31 cellular contexts compared by ENCODE assay signal in the genomic region with DNA sequence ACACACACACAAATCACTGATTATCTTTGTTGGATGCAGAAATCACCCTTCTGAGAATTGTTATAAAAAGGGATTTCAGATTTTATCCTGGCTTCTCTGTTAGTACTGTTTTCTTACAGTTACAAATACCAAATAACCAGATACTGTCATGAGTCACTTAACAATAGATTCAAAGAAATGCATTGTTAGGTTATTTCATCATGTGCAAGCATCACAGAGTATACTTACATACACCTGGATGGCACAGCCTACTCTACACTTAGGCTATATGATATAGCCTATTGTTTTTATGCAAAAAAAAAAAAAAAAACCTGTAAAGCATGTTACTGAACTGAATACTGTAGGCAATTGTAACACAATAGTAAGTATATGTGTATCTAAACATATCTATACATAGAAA.
"Had no signal": no experiment of that assay in that cellular context is flagged by ENCODE, and none has a peak within 500 bp of the region (broad histone marks: within the 10 kb centered on the region; RNA-seq: fewer than 3 reads in every experiment).

No MANE protein-coding gene starts in this region.

- H3K27ac ChIP-seq: adrenal gland, body of pancreas, epithelial cell of prostate, gastrocnemius medialis, heart right ventricle, WERI-Rb-1 had no signal

- H3K4me1 ChIP-seq: adrenal gland, body of pancreas, gastrocnemius medialis, heart right ventricle had no signal

- ATAC-seq: activated CD4-positive, CD25-positive, alpha-beta regulatory T cell treated with anti-CD3 and anti-CD28 coated beads, Interleukin-2, amount 50 U/mL, for 24 hours; activated CD8-positive, alpha-beta T cell treated with anti-CD3 and anti-CD28 coated beads for 36 hours; activated naive CD8-positive, alpha-beta T cell treated with anti-CD3 and anti-CD28 coated beads, Interleukin-2, amount 50 U/mL, for 24 hours; activated T-cell treated with anti-CD3 and anti-CD28 coated beads, Interleukin-2, amount 50 U/mL, for 4 hours; activated T-helper 17 cell treated with anti-CD3 and anti-CD28 coated beads, Interleukin-2, amount 50 U/mL, for 72 hours; body of pancreas; effector memory CD8-positive, alpha-beta T cell; gastrocnemius medialis; heart right ventricle; T-helper 17 cell had no signal

- H3K27me3 ChIP-seq: adrenal gland, body of pancreas, gastrocnemius medialis, heart right ventricle had no signal

- DNase-seq: activated B cell treated with CpG ODN at 0.5 μM for 24 hours; activated CD4-positive, alpha-beta T cell treated with anti-CD3 and anti-CD28 coated beads for 48 hours; activated CD4-positive, alpha-beta T cell treated with anti-CD3 and anti-CD28 coated beads, Interleukin-2, amount 50 U/mL, for 1 hour; activated CD4-positive, alpha-beta T cell treated with anti-CD3 and anti-CD28 coated beads, Interleukin-2, amount 50 U/mL, for 48 hours; activated CD8-positive, alpha-beta memory T cell treated with anti-CD3 and anti-CD28 coated beads for 24 hours; activated CD8-positive, alpha-beta T cell treated with anti-CD3 and anti-CD28 coated beads for 36 hours; activated effector memory CD4-positive, alpha-beta T cell treated with anti-CD3 and anti-CD28 coated beads, Interleukin-2, amount 50 U/mL, for 16 hours; activated naive CD4-positive, alpha-beta T cell treated with anti-CD3 and anti-CD28 coated beads for 36 hours; activated naive CD8-positive, alpha-beta T cell treated with anti-CD3 and anti-CD28 coated beads for 36 hours; activated naive CD8-positive, alpha-beta T cell treated with anti-CD3 and anti-CD28 coated beads, Interleukin-2, amount 50 U/mL, for 24 hours; activated T-cell treated with anti-CD3 and anti-CD28 coated beads, Interleukin-2, amount 50 U/mL, for 4 hours; adrenal gland; amygdala; aorta; body of pancreas; cortex of kidney; dermis blood vessel endothelial cell; effector CD4-positive, alpha-beta T cell; effector memory CD8-positive, alpha-beta T cell; foreskin fibroblast; gastrocnemius medialis; heart right ventricle; SW 1271; T-helper 1 cell; T-helper 17 cell; T1000; WERI-Rb-1 had no signal

- H3K4me3 ChIP-seq: adrenal gland, body of pancreas, gastrocnemius medialis, heart right ventricle had no signal

- H3K36me3 ChIP-seq: adrenal gland, gastrocnemius medialis, heart right ventricle, WERI-Rb-1 had no signal

- H3K9me3 ChIP-seq: body of pancreas, gastrocnemius medialis had no signal

- FAIRE-seq: colon had no signal
